8 cellular contexts compared by ENCODE assay signal in genomic region chr4:1566301-1566837, GRCh38.
DNase-seq lines count a peak whose midpoint lies in the region; ATAC-seq, FAIRE-seq and TF ChIP-seq lines count a peak whose summit lies in the region.
"Not testable (repeated sequence)": the region's sequence is repeated elsewhere in the genome, so short reads cannot be mapped to it uniquely, and the experiment has no call there.

No MANE protein-coding gene starts in this region.

- peak; percentile 19 to 62; a peak in 5 of 6 replicates for ATAC-seq in A549
- ATAC-seq in RWPE2 (ENCODE audit: low read depth) = peak; percentile 61
- peak; percentile 40 for ATAC-seq in activated T-helper 17 cell treated with anti-CD3 and anti-CD28 coated beads, Interleukin-2, amount 50 U/mL, for 72 hours (replicated peaks)
- peak; percentile 32 for ATAC-seq in effector memory CD8-positive, alpha-beta T cell (replicated peaks)
- ATAC-seq in psoas muscle = not testable (repeated sequence)

- not testable (repeated sequence) for TF ChIP-seq RAD21 in A549 (conservative IDR thresholded peaks at IDR 0.05 in 1 of 2, IDR thresholded peaks at IDR 0.05 in 1 of 2)

- TF ChIP-seq EP300 in A549 (IDR thresholded peaks at IDR 0.05) = not testable (repeated sequence)

- H4K20me1 ChIP-seq in keratinocyte (ENCODE audit: control insufficient read depth, extremely low read depth, insufficient read depth, low read length) = not testable (repeated sequence)

- not testable (repeated sequence) for H3K36me3 Mint-ChIP-seq in activated T-helper 17 cell treated with anti-CD3 and anti-CD28 coated beads, Interleukin-2, amount 50 U/mL, for 72 hours (ENCODE audit: low read depth); effector memory CD8-positive, alpha-beta T cell (ENCODE audit: insufficient read depth)

- H3K27me3 Mint-ChIP-seq in activated T-helper 17 cell treated with anti-CD3 and anti-CD28 coated beads, Interleukin-2, amount 50 U/mL, for 72 hours = not testable (repeated sequence)
- H3K27me3 Mint-ChIP-seq in effector memory CD8-positive, alpha-beta T cell = peaks cover 5 to 36% of the 10 kb centered on the region in 2 donors

- not testable (repeated sequence) for DNase-seq in A549 (ENCODE audit: low read depth in 1 of 2, low spot score in 1 of 2); GM12891 (ENCODE audit: insufficient read length, low spot score); effector memory CD8-positive, alpha-beta T cell
- DNase-seq in NCI-H1048 (lab: John Stamatoyannopoulos, UW) (peak; percentile 25), RWPE2 (ENCODE audit: low spot score) (peak; percentile 79), keratinocyte (ENCODE audit: low read depth, low spot score) (peak; percentile 28), psoas muscle (peak; percentile 7 to 20)

- not testable (repeated sequence) for TF ChIP-seq CTCF in A549 (IDR thresholded peaks at IDR 0.05); RWPE2 (IDR thresholded peaks at IDR 0.05; ENCODE audit: poor library complexity, severe bottlenecking); keratinocyte (optimal IDR thresholded peaks at IDR 0.05 in 1 of 3, IDR thresholded peaks at IDR 0.05 in 1 of 3, conservative IDR thresholded peaks at IDR 0.05 in 1 of 3; ENCODE audit: extremely low read depth in 1 of 3, insufficient read depth in 2 of 3, low read length in 3 of 3); psoas muscle (IDR thresholded peaks at IDR 0.05)

- not testable (repeated sequence) for H3K36me3 ChIP-seq in RWPE2 (ENCODE audit: low read depth); keratinocyte (ENCODE audit: control insufficient read depth in 2 of 2, extremely low read depth in 1 of 2, insufficient read depth in 2 of 2, low read length in 2 of 2); psoas muscle (ENCODE audit: insufficient read depth in 1 of 2, low read depth in 1 of 2)

- H3K4me3 Mint-ChIP-seq in activated T-helper 17 cell treated with anti-CD3 and anti-CD28 coated beads, Interleukin-2, amount 50 U/mL, for 72 hours = peak overlapping the region; percentile 37
- peak overlapping the region; percentile 43 to 63 for H3K4me3 Mint-ChIP-seq in effector memory CD8-positive, alpha-beta T cell

- H3K9me3 ChIP-seq in A549; RWPE2 (ENCODE audit: severe bottlenecking); keratinocyte (ENCODE audit: control insufficient read depth, low read depth, low read length); psoas muscle: not testable (repeated sequence)

- H3K27ac Mint-ChIP-seq in activated T-helper 17 cell treated with anti-CD3 and anti-CD28 coated beads, Interleukin-2, amount 50 U/mL, for 72 hours = not testable (repeated sequence)
- H3K27ac Mint-ChIP-seq in effector memory CD8-positive, alpha-beta T cell = peak overlapping the region in 1 of 2 donors; percentile 91

- not testable (repeated sequence) for H3K4me1 Mint-ChIP-seq in activated T-helper 17 cell treated with anti-CD3 and anti-CD28 coated beads, Interleukin-2, amount 50 U/mL, for 72 hours; effector memory CD8-positive, alpha-beta T cell (ENCODE audit: low read depth in 2 of 2)

- H3K27ac ChIP-seq in A549; RWPE2 (ENCODE audit: poor library complexity, severe bottlenecking); keratinocyte (ENCODE audit: control insufficient read depth, insufficient read depth, low read length); psoas muscle: not testable (repeated sequence)

- intact Hi-C loops in psoas muscle (cut with DNase I) = not testable (repeated sequence)

- H3K4me2 ChIP-seq in A549 = peak overlapping the region; percentile 50; the same call in 2 of the 3 replicates
- H3K4me2 ChIP-seq in keratinocyte (ENCODE audit: control insufficient read depth, extremely low read depth, insufficient read depth, low read depth, low read length) = peak overlapping the region; percentile 22

- not testable (repeated sequence) for H3K27me3 ChIP-seq in RWPE2 (ENCODE audit: insufficient read depth, poor library complexity, severe bottlenecking)
- H3K27me3 ChIP-seq in keratinocyte (ENCODE audit: control insufficient read depth, extremely low read depth, insufficient read depth, low read length) (peaks cover 48% of the 10 kb centered on the region), psoas muscle (ENCODE audit: insufficient read depth in 3 of 3, low read length in 2 of 3) (peaks cover 0 to 67% (median 27%) of the 10 kb centered on the region in 3 donors)

- not testable (repeated sequence) for H3K4me1 ChIP-seq in A549; RWPE2 (ENCODE audit: insufficient read depth, poor library complexity, severe bottlenecking); keratinocyte (ENCODE audit: control insufficient read depth, extremely low read depth, insufficient read depth, low read length); psoas muscle

- H3K4me3 ChIP-seq in A549; RWPE2 (ENCODE audit: severe bottlenecking); keratinocyte (ENCODE audit: control insufficient read depth in 2 of 3, extremely low read depth in 1 of 3, insufficient read depth in 2 of 3, low read depth in 1 of 3, low read length in 3 of 3); psoas muscle: not testable (repeated sequence)

- 10% methylated on average over 2 of the region's 14 CpGs for WGBS in A549 (ENCODE audit: missing lambda C conversion rate)
- 28 to 53% (median 39%) methylated on average over 6 to 14 of the region's 14 CpGs for WGBS in psoas muscle, 3 donors

- not testable (repeated sequence) for H3K9me3 Mint-ChIP-seq in activated T-helper 17 cell treated with anti-CD3 and anti-CD28 coated beads, Interleukin-2, amount 50 U/mL, for 72 hours; effector memory CD8-positive, alpha-beta T cell

- H3K9me1 ChIP-seq in keratinocyte (ENCODE audit: control insufficient read depth, extremely low read depth, insufficient read depth, low read length) = not testable (repeated sequence)

- CTCF ChIA-PET in A549 (lab: Yijun Ruan, JAX) = interaction anchor here (1.2 kb wide), 1 partner anchor 23 kb away, joined by 3 read pairs; no protein-coding TSS in a partner anchor

- H2AFZ ChIP-seq in keratinocyte (ENCODE audit: control insufficient read depth, low read length) = not testable (repeated sequence)

- H3K9ac ChIP-seq in keratinocyte (ENCODE audit: control insufficient read depth, extremely low read depth, insufficient read depth, low read length) = not testable (repeated sequence)

- dilution Hi-C loops in keratinocyte (cut with MboI; ENCODE audit: extremely low pct_ligation_motif_present, low sequenced_read_pairs) = not testable (repeated sequence)

- FAIRE-seq in A549 (lab: Jason Lieb, UNC); keratinocyte (lab: Jason Lieb, UNC): not testable (repeated sequence)
- FAIRE-seq in GM12891 (lab: Jason Lieb, UNC) = peak; percentile 48

- H3K79me2 ChIP-seq in keratinocyte (ENCODE audit: control insufficient read depth, insufficient read depth, low read length) = not testable (repeated sequence)

- POLR2A ChIA-PET in A549 (lab: Yijun Ruan, JAX) = not testable (repeated sequence)

- TF ChIP-seq POLR2A in A549 (IDR thresholded peaks at IDR 0.05; ENCODE audit: low read length); GM12891 (IDR thresholded peaks at IDR 0.05; ENCODE audit: low read depth, low read length): not testable (repeated sequence)
